22 cellular contexts compared by ENCODE assay signal in the genomic region with DNA sequence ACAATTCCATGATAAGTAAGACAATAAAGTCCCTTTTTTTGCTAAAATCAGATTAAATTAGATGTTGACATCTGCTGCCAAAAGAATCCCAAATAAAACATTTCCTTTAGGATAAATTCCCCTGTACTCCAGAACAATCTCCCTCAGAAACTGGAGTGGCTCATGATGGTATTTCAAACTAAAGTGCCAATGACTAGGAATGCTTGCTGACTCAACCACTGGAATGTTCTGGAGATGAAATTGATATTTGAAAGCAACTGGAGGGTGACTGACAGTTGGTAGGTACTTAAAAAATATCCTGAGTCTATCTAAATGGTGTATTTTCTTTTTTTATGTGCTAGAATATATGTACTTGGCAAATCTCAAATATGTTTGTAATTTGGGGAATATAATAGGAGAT.
A peak's percentile ranks its signal among the peaks of the same experiment; 100 is the strongest.
DNase-seq lines count a peak whose midpoint lies in the region; FAIRE-seq and TF ChIP-seq lines count a peak whose summit lies in the region.
"Had no signal": no experiment of that assay in that cellular context is flagged by ENCODE, and none has a peak within 500 bp of the region (broad histone marks: within the 10 kb centered on the region; RNA-seq: fewer than 3 reads in every experiment).

No MANE protein-coding gene starts in this region.

- no peak overlapping the region for H3K27ac ChIP-seq in GM23248
- no peak overlapping the region for H3K27ac ChIP-seq in uterus
- H3K27ac ChIP-seq: HL-60, SJSA1 had no signal

- no peaks in the 10 kb centered on the region for H3K79me2 ChIP-seq in GM23248 (ENCODE audit: insufficient read depth)

- H4K20me1 ChIP-seq in GM23248 (ENCODE audit: insufficient read depth) = no peaks in the 10 kb centered on the region

- H3K27me3 ChIP-seq in GM23248 (replicated peaks; ENCODE audit: insufficient read depth) = no peaks in the 10 kb centered on the region
- no peaks in the 10 kb centered on the region for H3K27me3 ChIP-seq in uterus
- H3K27me3 ChIP-seq: MG63, SJSA1 had no signal

- H3K9me3 ChIP-seq in GM23248 (ENCODE audit: low read depth) = no peaks in the 10 kb centered on the region
- no peaks in the 10 kb centered on the region for H3K9me3 ChIP-seq in uterus
- H3K9me3 ChIP-seq: MG63, SJSA1 had no signal

- H3K9ac ChIP-seq in GM23248 = no peak overlapping the region

- H3K4me1 ChIP-seq in GM23248 (ENCODE audit: insufficient read depth) (peaks cover 13% of the 10 kb centered on the region), uterus (no peaks in the 10 kb centered on the region)
- H3K4me1 ChIP-seq: SJSA1 had no signal

- in situ Hi-C loops in GM23248 (cut with MboI) = no loop called here

- no peaks in the 10 kb centered on the region for H3K36me3 ChIP-seq in GM23248 (ENCODE audit: low read depth)
- H3K36me3 ChIP-seq in uterus = no peaks in the 10 kb centered on the region
- H3K36me3 ChIP-seq: MG63, SJSA1 had no signal

- H3K9me2 ChIP-seq in GM23248 (ENCODE audit: insufficient read depth) = no peaks in the 10 kb centered on the region

- H3F3A ChIP-seq in GM23248 (ENCODE audit: insufficient read depth) = no peaks in the 10 kb centered on the region; the same call in 1 of the 2 replicates

- no peak for TF ChIP-seq CTCF in uterus (IDR thresholded peaks at IDR 0.05)
- TF ChIP-seq CTCF in D721Med (IDR thresholded peaks at IDR 0.05; ENCODE audit: insufficient read depth, missing control alignments) = no peak

- H3K4me3 ChIP-seq in GM23248 (no peak overlapping the region), uterus (no peak overlapping the region)
- H3K4me3 ChIP-seq: MG63, SJSA1 had no signal

- FAIRE-seq in urothelium cell line (lab: Jason Lieb, UNC) (no peak), D721Med (lab: Jason Lieb, UNC) (no peak)
- FAIRE-seq: GM12891, GM19239 had no signal

- H3K4me2 ChIP-seq in GM23248 (ENCODE audit: unreplicated experiment) = peak overlapping the region; percentile 19

- TF ChIP-seq POLR2A in uterus (IDR thresholded peaks at IDR 0.05) = no peak

- intact Hi-C loops in uterus (cut with DNase I; ENCODE audit: low total_unique reads) = no loop called here

- DNase-seq in GM23248 = peak; percentile 49
- peak; percentile 10 for DNase-seq in amniotic epithelial cell (ENCODE audit: low read depth)
- peak; percentile 12 for DNase-seq in kidney tubule cell (ENCODE audit: low spot score)
- DNase-seq in urothelium cell line (ENCODE audit: low spot score) = peak; percentile 40
- DNase-seq in uterus = no peak
- no peak for DNase-seq in D721Med (ENCODE audit: insufficient read length, low spot score)
- no peak for DNase-seq in DMS 273 treated with DMSO at 0.1 percent for 48 hours (lab: John Stamatoyannopoulos, UW)
- DNase-seq: COR-L47; DMS53; KG1; MG63; NCI-H1105; NCI-H1694 treated with DMSO at 0.1 percent for 48 hours; NCI-H345; NCI-H69; NK-92 treated with Interleukin-12 subunit alpha and Interleukin-12 subunit beta, amount 100 ng/mL, for 24 hours; OCI-M1; RPMI8226 had no signal

- H2AFZ ChIP-seq in GM23248 = no peak overlapping the region

Comparison
In these comparisons a context has a peak if more than half of its experiments do, and no peak if none do; other contexts are left out.
1. DNase-seq: peak in GM23248 (single experiment), amniotic epithelial cell (single experiment), kidney tubule cell (single experiment) and urothelium cell line (single experiment); none in uterus (0 of 2), D721Med (single experiment) and DMS 273 treated with DMSO at 0.1 percent for 48 hours (single experiment).